In the genomic region with DNA sequence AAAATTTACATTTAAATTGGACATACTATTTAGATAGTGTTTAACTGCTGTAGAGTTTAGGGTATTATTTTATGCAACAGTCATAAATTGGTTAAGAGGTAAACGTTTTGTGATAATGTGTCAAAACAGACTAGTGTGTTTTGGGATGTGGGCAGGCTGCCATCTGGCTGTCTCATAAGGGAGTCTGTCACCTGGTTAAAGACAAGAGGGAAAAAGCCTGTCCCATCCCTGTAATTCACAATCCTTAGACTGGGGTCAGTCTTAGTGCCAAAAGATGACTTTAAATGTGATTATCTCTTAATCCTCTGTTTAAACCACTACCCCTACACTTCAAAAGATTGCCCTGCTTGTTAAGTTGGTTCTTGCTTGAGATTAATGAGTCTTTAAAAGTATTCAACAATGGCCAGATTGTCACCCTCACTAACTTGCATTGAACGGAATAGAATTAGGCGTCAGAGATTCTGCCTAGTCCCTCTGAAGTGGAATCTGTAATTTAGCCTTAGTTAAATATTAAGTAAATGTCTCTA, we compare ENCODE assay signal across 13 cellular contexts. TPM values are rescaled to one million over a fixed set of nuclear protein-coding genes. Genes with fewer than 3 reads are reported as not detected.
DNase-seq lines count a peak whose midpoint lies in the region; ATAC-seq and TF ChIP-seq lines count a peak whose summit lies in the region.
"Had no signal": no experiment of that assay in that cellular context is flagged by ENCODE, and none has a peak within 500 bp of the region (broad histone marks: within the 10 kb centered on the region; RNA-seq: fewer than 3 reads in every experiment).

No MANE protein-coding gene starts in this region.

- no peak overlapping the region for H3K4me3 ChIP-seq in left ventricle myocardium inferior
- H3K4me3 ChIP-seq: ascending aorta, BLaER1, esophagus muscularis mucosa had no signal

- DNase-seq in left ventricle myocardium inferior (peak; percentile 22), left cardiac atrium (no peak), LoVo (ENCODE audit: low spot score) (peak; percentile 19), SK-MEL-5 (ENCODE audit: low read depth, low spot score) (peak; percentile 20), type B pancreatic cell (ENCODE audit: extremely low spot score, unreplicated experiment) (no peak), MV-4-11 (lab: John Stamatoyannopoulos, UW) (no peak), activated gamma-delta T cell treated with Interleukin-2 at 50 U/mL for 16 hours (no peak)
- DNase-seq: activated CD8-positive, alpha-beta memory T cell treated with anti-CD3 and anti-CD28 coated beads, Interleukin-2, amount 50 U/mL, for 48 hours; T-helper 1 cell had no signal

- no peak overlapping the region for H3K27ac Mint-ChIP-seq in type B pancreatic cell

- intact Hi-C loops in left ventricle myocardium inferior (cut with micrococcal nuclease) (no loop called here), left cardiac atrium (cut with DNase I) (no loop called here)

- H3K36me3 Mint-ChIP-seq in type B pancreatic cell, result no peaks in the 10 kb centered on the region

- no peaks in the 10 kb centered on the region for H3K9me3 Mint-ChIP-seq in type B pancreatic cell

- no peaks in the 10 kb centered on the region for H3K36me3 ChIP-seq in left ventricle myocardium inferior
- H3K36me3 ChIP-seq: ascending aorta, BLaER1, esophagus muscularis mucosa had no signal

- H3K27me3 Mint-ChIP-seq in type B pancreatic cell, result peaks cover 11% of the 10 kb centered on the region

- TF ChIP-seq CTCF in left ventricle myocardium inferior (IDR thresholded peaks at IDR 0.05; ENCODE audit: borderline replicate concordance), result no peak
- peak; percentile 20 for TF ChIP-seq CTCF in type B pancreatic cell (conservative IDR thresholded peaks at IDR 0.05)

- no peak for ATAC-seq in left cardiac atrium
- ATAC-seq in HG02884 (IDR thresholded peaks at IDR 0.05; ENCODE audit: unreplicated experiment), result no peak

- in situ Hi-C loops in SK-MEL-5 (cut with HindIII; ENCODE audit: low pct_unique_long_range_greater_than_20kb, low sequenced_read_pairs), result no loop called here

- peaks cover 28% of the 10 kb centered on the region for H3K4me1 ChIP-seq in left ventricle myocardium inferior
- H3K4me1 ChIP-seq: ascending aorta, BLaER1 had no signal

- peaks cover 21% of the 10 kb centered on the region for H3K4me1 Mint-ChIP-seq in type B pancreatic cell (ENCODE audit: unreplicated experiment)

- no peaks in the 10 kb centered on the region for H3K27me3 ChIP-seq in left ventricle myocardium inferior (ENCODE audit: low read depth)
- H3K27me3 ChIP-seq: ascending aorta, BLaER1 had no signal

- H3K27ac ChIP-seq in left ventricle myocardium inferior (replicated peaks), result no peak overlapping the region
- H3K27ac ChIP-seq: ascending aorta, BLaER1, esophagus muscularis mucosa had no signal

- H3K9me3 ChIP-seq in left ventricle myocardium inferior (replicated peaks), result no peaks in the 10 kb centered on the region
- H3K9me3 ChIP-seq: ascending aorta, BLaER1, esophagus muscularis mucosa had no signal

- H3K4me3 Mint-ChIP-seq in type B pancreatic cell, result no peak overlapping the region

RNA-seq across cellular contexts. Expression of gene SGPP2, which starts 59.2 kb away (rescaled TPM):
- total RNA-seq in left ventricle myocardium inferior (2.3 TPM), left cardiac atrium (1 to 10 TPM; 5.4 to 8.8 TPM), type B pancreatic cell (ENCODE audit: low replicate concordance) (7.0 and 22.4 TPM in 2 replicates)
- total RNA-seq in SK-MEL-5 (2014; rRNA removed; shearing (Covaris generic)), result not detected in 2 replicates
- polyA plus RNA-seq in SK-MEL-5 (2015; cell fraction: cytosol; rRNA removed), result not detected in 2 replicates
- not detected in 2 replicates for polyA plus RNA-seq in SK-MEL-5 (2015; cell fraction: nucleus; rRNA removed)

Comparison
In these comparisons a context has a peak if more than half of its experiments do, and no peak if none do; other contexts are left out.
1. DNase-seq: peak in left ventricle myocardium inferior (single experiment), LoVo (single experiment) and SK-MEL-5 (single experiment); none in left cardiac atrium (single experiment), type B pancreatic cell (single experiment), MV-4-11 (single experiment) and activated gamma-delta T cell treated with Interleukin-2 at 50 U/mL for 16 hours (single experiment).